ENCODE assay signal across 25 cellular contexts in the genomic region with DNA sequence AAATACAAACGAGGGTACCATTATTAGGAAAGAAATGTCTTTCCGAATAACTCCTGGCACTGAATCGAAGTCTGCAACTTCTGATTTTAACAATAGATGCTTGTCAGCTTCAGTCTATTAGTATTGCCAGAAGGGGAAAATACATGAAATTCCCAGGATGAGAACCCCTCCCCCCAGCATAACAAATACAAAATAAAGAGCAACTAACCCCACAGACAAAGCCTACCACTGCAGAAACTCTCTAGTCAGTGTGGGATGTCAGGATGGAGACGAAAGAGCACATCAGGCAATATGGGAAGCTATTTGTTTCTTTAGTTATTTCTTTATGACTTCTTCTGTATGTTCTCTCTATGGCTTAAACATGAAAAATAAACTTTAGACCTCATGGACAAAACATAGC.
DNase-seq lines count a peak whose midpoint lies in the region; ATAC-seq and TF ChIP-seq lines count a peak whose summit lies in the region.
"Had no signal": no experiment of that assay in that cellular context is flagged by ENCODE, and none has a peak within 500 bp of the region (broad histone marks: within the 10 kb centered on the region; RNA-seq: fewer than 3 reads in every experiment).

No MANE protein-coding gene starts in this region.

- H3K36me3 ChIP-seq in left ventricle myocardium inferior (no peaks in the 10 kb centered on the region), muscle layer of duodenum (ENCODE audit: control insufficient read depth in 1 of 2, insufficient read depth in 2 of 2, low read length in 2 of 2) (no peaks in the 10 kb centered on the region), smooth muscle cell (ENCODE audit: low read depth) (no peaks in the 10 kb centered on the region), SJCRH30 (no peaks in the 10 kb centered on the region)
- H3K36me3 ChIP-seq: MG63 had no signal

- no peak overlapping the region for H3K9ac ChIP-seq in smooth muscle cell (ENCODE audit: low read depth)

- TF ChIP-seq CTCF in left ventricle myocardium inferior (IDR thresholded peaks at IDR 0.05; ENCODE audit: borderline replicate concordance) = no peak
- no peak for TF ChIP-seq CTCF in coronary artery (IDR thresholded peaks at IDR 0.05)
- TF ChIP-seq CTCF in smooth muscle cell (IDR thresholded peaks at IDR 0.05; ENCODE audit: borderline replicate concordance, insufficient read depth, poor library complexity, severe bottlenecking) = no peak

- ATAC-seq in Right ventricle myocardium inferior = no peak
- ATAC-seq: CD8-positive, alpha-beta T cell; HepG2; K562 had no signal

- H3K9me3 ChIP-seq in left ventricle myocardium inferior (replicated peaks) (no peaks in the 10 kb centered on the region), muscle layer of duodenum (ENCODE audit: control insufficient read depth in 1 of 2, low read length in 2 of 2) (no peaks in the 10 kb centered on the region), smooth muscle cell (replicated peaks; ENCODE audit: low read depth) (no peaks in the 10 kb centered on the region), SJCRH30 (replicated peaks) (no peaks in the 10 kb centered on the region)
- H3K9me3 ChIP-seq: MG63 had no signal

- H3F3A ChIP-seq in smooth muscle cell (ENCODE audit: low read depth) = peaks cover 7% of the 10 kb centered on the region

- H3K27me3 ChIP-seq in left ventricle myocardium inferior (ENCODE audit: low read depth) (no peaks in the 10 kb centered on the region), muscle layer of duodenum (ENCODE audit: low read depth, low read length) (no peaks in the 10 kb centered on the region), smooth muscle cell (ENCODE audit: low read depth) (no peaks in the 10 kb centered on the region), SJCRH30 (no peaks in the 10 kb centered on the region)
- H3K27me3 ChIP-seq: MG63 had no signal

- DNase-seq in left ventricle myocardium inferior = no peak
- DNase-seq in Right ventricle myocardium inferior (ENCODE audit: missing footprints) = no peak
- no peak for DNase-seq in coronary artery (ENCODE audit: low spot score)
- no peak for DNase-seq in smooth muscle cell (lab: John Stamatoyannopoulos, UW; ENCODE audit: unreplicated experiment)
- DNase-seq in activated effector memory CD4-positive, alpha-beta T cell treated with anti-CD3 and anti-CD28 coated beads, Interleukin-2, amount 50 U/mL, for 16 hours = no peak
- no peak for DNase-seq in cerebellar cortex (ENCODE audit: low spot score)
- DNase-seq in SJCRH30 = no peak
- DNase-seq: 8988T; AML-193; CD8-positive, alpha-beta T cell; DMS53; GF-D8; MG63; NCI-H1048; NCI-H1417 treated with DMSO at 0.1 percent for 48 hours; NCI-H187 treated with DMSO at 0.1 percent for 48 hours; NCI-H2107; NCI-H446 treated with DMSO at 0.1 percent for 48 hours; NCI-H526 treated with DMSO at 0.1 percent for 48 hours; PC-9; RPMI8226; SIG-M5 had no signal

- peak overlapping the region; percentile 16 for H3K4me2 ChIP-seq in smooth muscle cell
- H3K4me2 ChIP-seq: PC-9 had no signal

- 69% methylated on average over 4 of the region's 4 CpGs for WGBS in smooth muscle cell (ENCODE audit: low lambda C conversion rate)

- H3K4me3 ChIP-seq in left ventricle myocardium inferior (no peak overlapping the region), coronary artery (peak overlapping the region; percentile 36), muscle layer of duodenum (ENCODE audit: low read depth in 1 of 2, low read length in 2 of 2) (no peak overlapping the region), smooth muscle cell (no peak overlapping the region), SJCRH30 (no peak overlapping the region)
- H3K4me3 ChIP-seq: K562, MG63, PC-9 had no signal

- H3K27ac ChIP-seq in left ventricle myocardium inferior (replicated peaks) (peak overlapping the region; percentile 48), coronary artery (peak overlapping the region in 1 of 2 donors; percentile 64), muscle layer of duodenum (ENCODE audit: low read length) (peak overlapping the region; percentile 2), smooth muscle cell (ENCODE audit: low read depth) (no peak overlapping the region), SJCRH30 (no peak overlapping the region)
- H3K27ac ChIP-seq: PC-9 had no signal

- no peaks in the 10 kb centered on the region for H3K79me2 ChIP-seq in smooth muscle cell (ENCODE audit: low read depth)

- intact Hi-C loops in left ventricle myocardium inferior (cut with micrococcal nuclease) = no loop called here
- intact Hi-C loops in Right ventricle myocardium inferior (cut with DNase I) = no loop called here

- no peaks in the 10 kb centered on the region for H4K20me1 ChIP-seq in smooth muscle cell (ENCODE audit: low read depth)

- H3K4me1 ChIP-seq in left ventricle myocardium inferior = peaks cover 3% of the 10 kb centered on the region
- H3K4me1 ChIP-seq in muscle layer of duodenum (ENCODE audit: control insufficient read depth in 1 of 2, insufficient read depth in 2 of 2, low read length in 2 of 2) = no peaks in the 10 kb centered on the region
- H3K4me1 ChIP-seq in smooth muscle cell (ENCODE audit: low read depth) = peaks cover 7% of the 10 kb centered on the region
- no peaks in the 10 kb centered on the region for H3K4me1 ChIP-seq in SJCRH30

- H2AFZ ChIP-seq in smooth muscle cell (ENCODE audit: low read depth) = peak overlapping the region; percentile 89
- H2AFZ ChIP-seq: PC-9 had no signal

Comparison
In these comparisons a context has a peak if more than half of its experiments do, and no peak if none do; other contexts are left out.
1. H3K27ac ChIP-seq: peak in left ventricle myocardium inferior (single experiment) and muscle layer of duodenum (single experiment); none in smooth muscle cell (single experiment) and SJCRH30 (single experiment).